ENCODE assay signal across 8 cellular contexts in genomic region chr3:119676771-119677640, GRCh38. TPM values are rescaled to one million over a fixed set of nuclear protein-coding genes. Genes with fewer than 3 reads are reported as not detected.
DNase-seq lines count a peak whose midpoint lies in the region; ATAC-seq and TF ChIP-seq lines count a peak whose summit lies in the region.

TSS of gene COX17 (minus strand) at chr3:119677406. CDS start at chr3:119677310, 96 bp downstream.

- in situ Hi-C loops in GM13976 (cut with MboI; ENCODE audit: low sequenced_read_pairs, unreplicated experiment): loop anchor here (25.0 kb wide), 1 partner anchor 390 kb away; the partner anchor contains the start of gene ARHGAP31

- peak within 1 kb of the TSS; percentile 69 for H3K4me3 ChIP-seq in upper lobe of right lung

- no peaks in the 10 kb centered on the region for H3K27me3 ChIP-seq in upper lobe of right lung

- H3K4me1 ChIP-seq in upper lobe of right lung: peaks cover 10% of the 10 kb centered on the region

- ATAC-seq in HG02870 (IDR thresholded peaks at IDR 0.05; ENCODE audit: unreplicated experiment): peak; percentile 89
- ATAC-seq in left cardiac atrium: peak; percentile 94 to 95
- ATAC-seq in upper lobe of right lung: peak; percentile 96

- intact Hi-C loops in T-helper 1 cell treated with Interleukin-12 subunit alpha and Interleukin-12 subunit beta and Interleukin-4 antibody, amounts not matched to agents 30 ng/mL and 1 ng/mL, for 36 hours (cut with micrococcal nuclease): loop anchor here (1.0 to 10.0 kb wide), 17 partner anchors 23 to 1065 kb away; partner anchors contain the start of genes ADPRH, ARHGAP31, B4GALT4 and CD80
- intact Hi-C loops in left cardiac atrium (cut with DNase I): loop anchor here in 1 of 2 donors (5.0 kb wide), 2 partner anchors 95 to 180 kb away; partner anchors contain the start of gene TIMMDC1
- intact Hi-C loops in posterior vena cava (cut with DNase I): loop anchor here in 1 of 2 donors (10.0 kb wide), 1 partner anchor 92 kb away; no protein-coding TSS in a partner anchor
- intact Hi-C loops in upper lobe of right lung (cut with DNase I): loop anchor here (10.0 kb wide), 1 partner anchor 82 kb away; the partner anchor contains the start of gene PLA1A

- peak; percentile 93 for DNase-seq in GM13976 (ENCODE audit: low spot score)
- DNase-seq in NCI-H146 treated with DMSO at 0.1 percent for 48 hours (lab: John Stamatoyannopoulos, UW; ENCODE audit: unreplicated experiment): peak; percentile 99
- peak; percentile 96 for DNase-seq in amniotic epithelial cell (ENCODE audit: low read depth)
- DNase-seq in left cardiac atrium: peak; percentile 96
- DNase-seq in posterior vena cava (ENCODE audit: low spot score): peak; percentile 98
- DNase-seq in upper lobe of right lung: peak; percentile 97

- H3K27ac ChIP-seq in upper lobe of right lung: peak within 1 kb of the TSS; percentile 95

- no peak for TF ChIP-seq CTCF in GM13976 (IDR thresholded peaks at IDR 0.05; ENCODE audit: borderline replicate concordance, control extremely low read depth, extremely low read depth, insufficient read depth, missing control alignments)
- TF ChIP-seq CTCF in upper lobe of right lung (IDR thresholded peaks at IDR 0.05): no peak

- H3K36me3 ChIP-seq in upper lobe of right lung: peaks cover 31% of the 10 kb centered on the region

- H3K9me3 ChIP-seq in upper lobe of right lung: no peaks in the 10 kb centered on the region

RNA-seq across cellular contexts. Expression of gene COX17, which starts in this region (rescaled TPM):
- total RNA-seq in T-helper 1 cell treated with Interleukin-12 subunit alpha and Interleukin-12 subunit beta and Interleukin-4 antibody, amounts not matched to agents 30 ng/mL and 1 ng/mL, for 36 hours: 48.8 and 55.6 TPM in 2 replicates
- total RNA-seq in left cardiac atrium (100 to 1,000 TPM; 101 to 120 TPM), posterior vena cava (10 to 100 TPM; 49.2 to 53.6 TPM), upper lobe of right lung (48.9 TPM)

Comparison
In these comparisons a context has a peak if more than half of its experiments do, and no peak if none do; other contexts are left out.
1. Peak in every context shown above with its lines: DNase-seq, ATAC-seq, H3K4me3 ChIP-seq and H3K27ac ChIP-seq.